ENCODE assay signal across 1 cellular context in genomic region chr11:64891215-64891848, GRCh38.
TF ChIP-seq lines count a peak whose summit lies in the region.

No MANE protein-coding gene starts in this region.

TF ChIP-seq in HepG2, 621 proteins besides CTCF, POLR2A, EP300 and RAD21 (continued from another document and continues in another):
- TF ChIP-seq ZUFSP (CRISPR knock-in tag; IDR thresholded peaks at IDR 0.05; ENCODE audit: borderline replicate concordance): no peak
- peak; percentile 66 for TF ChIP-seq RBFOX2 (IDR thresholded peaks at IDR 0.05; ENCODE audit: low read depth, low read length)
- no peak for TF ChIP-seq PPARG (CRISPR knock-in tag; conservative IDR thresholded peaks at IDR 0.05)
- no peak for TF ChIP-seq ZNF644 (CRISPR knock-in tag; IDR thresholded peaks at IDR 0.05; ENCODE audit: low read depth)
- no peak for TF ChIP-seq KAT7 (CRISPR knock-in tag; IDR thresholded peaks at IDR 0.05; ENCODE audit: borderline replicate concordance)
- no peak for TF ChIP-seq ZNF24 (IDR thresholded peaks at IDR 0.05)
- no peak for TF ChIP-seq MZF1 (CRISPR knock-in tag; IDR thresholded peaks at IDR 0.05; ENCODE audit: borderline replicate concordance)
- no peak for TF ChIP-seq TARDBP (CRISPR knock-in tag; IDR thresholded peaks at IDR 0.05)
- no peak for TF ChIP-seq MIER3 (CRISPR knock-in tag; IDR thresholded peaks at IDR 0.05; ENCODE audit: borderline replicate concordance)
- TF ChIP-seq LRRFIP1 (CRISPR knock-in tag; conservative IDR thresholded peaks at IDR 0.05): no peak
- no peak for TF ChIP-seq CCAR2 (optimal IDR thresholded peaks at IDR 0.05; ENCODE audit: low read depth, low read length)
- no peak for TF ChIP-seq PRPF4 (IDR thresholded peaks at IDR 0.05; ENCODE audit: low read depth, low read length, poor library complexity, severe bottlenecking)
- no peak; the same call in 1 of the 2 replicates for TF ChIP-seq NR2F6 (IDR thresholded peaks at IDR 0.05)
- peak; percentile 17; the same call in 1 of the 2 replicates for TF ChIP-seq NR2F6 (CRISPR knock-in tag; IDR thresholded peaks at IDR 0.05)
- no peak for TF ChIP-seq TFAP4 (IDR thresholded peaks at IDR 0.05; ENCODE audit: borderline replicate concordance, low read depth)
- no peak for TF ChIP-seq NKX3-1 (CRISPR knock-in tag; IDR thresholded peaks at IDR 0.05)
- TF ChIP-seq MEIS2 (CRISPR knock-in tag; IDR thresholded peaks at IDR 0.05): no peak
- TF ChIP-seq MED8 (CRISPR knock-in tag; IDR thresholded peaks at IDR 0.05; ENCODE audit: insufficient replicate concordance): peak; percentile 45
- no peak for TF ChIP-seq U2AF1 (optimal IDR thresholded peaks at IDR 0.05; ENCODE audit: low read depth, low read length)
- no peak for TF ChIP-seq ZSCAN12 (CRISPR knock-in tag; IDR thresholded peaks at IDR 0.05)
- TF ChIP-seq ZNF17 (CRISPR knock-in tag; IDR thresholded peaks at IDR 0.05): no peak
- TF ChIP-seq ELF3 (CRISPR knock-in tag; IDR thresholded peaks at IDR 0.05): 0 out of 2 replicates have a peak, but pooled peaks have one; percentile 41
- TF ChIP-seq ZNF143 (CRISPR knock-in tag; IDR thresholded peaks at IDR 0.05): no peak
- TF ChIP-seq RXRA (CRISPR knock-in tag; IDR thresholded peaks at IDR 0.05): 0 out of 2 replicates have a peak, but pooled peaks have one; percentile 42
- TF ChIP-seq ZNF296 (CRISPR knock-in tag; conservative IDR thresholded peaks at IDR 0.05): no peak
- no peak for TF ChIP-seq ZSCAN25 (CRISPR knock-in tag; IDR thresholded peaks at IDR 0.05)
- TF ChIP-seq DMTF1 (CRISPR knock-in tag; IDR thresholded peaks at IDR 0.05): no peak
- TF ChIP-seq ZFP37 (CRISPR knock-in tag; IDR thresholded peaks at IDR 0.05; ENCODE audit: borderline replicate concordance): no peak
- TF ChIP-seq PRDM10 (CRISPR knock-in tag; IDR thresholded peaks at IDR 0.05; ENCODE audit: low read depth): no peak
- 0 out of 2 replicates have a peak, but pooled peaks have one; percentile 46 for TF ChIP-seq ZBTB37 (CRISPR knock-in tag; IDR thresholded peaks at IDR 0.05)
- TF ChIP-seq ZNF576 (CRISPR knock-in tag; IDR thresholded peaks at IDR 0.05): no peak
- TF ChIP-seq ZNF800 (CRISPR knock-in tag; IDR thresholded peaks at IDR 0.05): no peak
- TF ChIP-seq MYC (CRISPR knock-in tag; IDR thresholded peaks at IDR 0.05; ENCODE audit: borderline replicate concordance): no peak
- TF ChIP-seq YEATS4 (CRISPR knock-in tag; IDR thresholded peaks at IDR 0.05; ENCODE audit: borderline replicate concordance): no peak
- TF ChIP-seq ZFYVE20 (CRISPR knock-in tag; IDR thresholded peaks at IDR 0.05; ENCODE audit: borderline replicate concordance, low read depth): no peak
- TF ChIP-seq JUN (CRISPR knock-in tag; IDR thresholded peaks at IDR 0.05): no peak
- TF ChIP-seq ZNF619 (CRISPR knock-in tag; IDR thresholded peaks at IDR 0.05): no peak
- 0 out of 2 replicates have a peak, but pooled peaks have one; percentile 25 for TF ChIP-seq ZNF142 (CRISPR knock-in tag; IDR thresholded peaks at IDR 0.05)
- no peak for TF ChIP-seq PHF20 (CRISPR knock-in tag; IDR thresholded peaks at IDR 0.05)
- no peak for TF ChIP-seq ZBTB7A (CRISPR knock-in tag; IDR thresholded peaks at IDR 0.05)
- no peak for TF ChIP-seq HOXA7 (CRISPR knock-in tag; IDR thresholded peaks at IDR 0.05)
- no peak for TF ChIP-seq ZNF660 (CRISPR knock-in tag; IDR thresholded peaks at IDR 0.05; ENCODE audit: borderline replicate concordance, low read depth)
- no peak for TF ChIP-seq ZNF773 (CRISPR knock-in tag; IDR thresholded peaks at IDR 0.05; ENCODE audit: borderline replicate concordance)
